In the genomic region with DNA sequence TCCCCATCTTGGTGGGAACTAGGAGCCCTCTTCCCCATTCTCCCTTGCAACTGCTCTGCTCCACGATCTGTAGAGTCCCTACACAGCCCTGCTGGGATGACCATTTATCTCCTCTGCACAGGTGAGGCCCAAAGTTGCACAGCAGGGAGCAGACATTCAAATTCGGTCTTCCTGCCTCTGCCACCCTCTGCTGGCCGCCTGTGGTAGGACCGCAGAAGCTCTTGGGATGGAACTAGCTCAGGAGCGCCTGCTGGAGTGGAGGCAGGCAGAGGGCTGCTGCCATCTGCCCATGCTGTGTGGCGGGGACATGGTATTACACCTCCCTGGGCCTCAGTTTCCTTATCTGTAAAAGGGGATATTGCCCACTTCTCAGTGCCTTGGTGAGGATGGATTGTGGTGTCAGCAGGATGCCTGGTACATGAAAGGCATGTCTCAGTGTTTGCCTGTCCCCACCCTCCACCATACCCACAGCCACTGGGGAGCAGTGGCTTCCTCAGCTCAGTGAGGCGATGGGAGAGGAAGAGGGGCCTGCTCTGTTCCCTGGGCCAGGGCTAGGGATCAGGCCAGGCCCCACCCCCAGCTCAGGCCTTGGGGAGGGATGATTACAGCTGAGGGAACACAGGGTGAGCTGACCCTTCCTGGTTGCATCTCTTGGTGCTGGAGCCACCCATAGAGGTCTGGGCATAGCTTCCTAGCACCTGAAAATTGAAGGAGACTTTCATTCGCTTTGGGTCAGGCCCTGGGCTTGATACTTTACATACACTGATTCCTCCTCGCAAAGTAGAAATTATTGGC, we compare ENCODE assay signal across 1 cellular context.
TF ChIP-seq lines count a peak whose summit lies in the region.

No MANE protein-coding gene starts in this region.

TF ChIP-seq in K562, 482 proteins besides CTCF, POLR2A, EP300 and RAD21 (continued from another document and continues in another):
- TF ChIP-seq E2F5 (CRISPR knock-in tag; IDR thresholded peaks at IDR 0.05) = no peak
- TF ChIP-seq, protein P1, sequence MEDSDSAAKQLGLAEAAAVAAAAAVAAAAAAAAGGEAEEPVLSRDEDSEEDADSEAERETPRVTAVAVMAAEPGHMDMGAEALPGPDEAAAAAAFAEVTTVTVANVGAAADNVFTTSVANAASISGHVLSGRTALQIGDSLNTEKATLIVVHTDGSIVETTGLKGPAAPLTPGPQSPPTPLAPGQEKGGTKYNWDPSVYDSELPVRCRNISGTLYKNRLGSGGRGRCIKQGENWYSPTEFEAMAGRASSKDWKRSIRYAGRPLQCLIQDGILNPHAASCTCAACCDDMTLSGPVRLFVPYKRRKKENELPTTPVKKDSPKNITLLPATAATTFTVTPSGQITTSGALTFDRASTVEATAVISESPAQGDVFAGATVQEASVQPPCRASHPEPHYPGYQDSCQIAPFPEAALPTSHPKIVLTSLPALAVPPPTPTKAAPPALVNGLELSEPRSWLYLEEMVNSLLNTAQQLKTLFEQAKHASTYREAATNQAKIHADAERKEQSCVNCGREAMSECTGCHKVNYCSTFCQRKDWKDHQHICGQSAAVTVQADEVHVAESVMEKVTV (CRISPR knock-in tag; IDR thresholded peaks at IDR 0.05) = peak; percentile 83
- TF ChIP-seq HDAC2 (IDR thresholded peaks at IDR 0.05) = no peak
- no peak for TF ChIP-seq BCL6 (CRISPR knock-in tag; IDR thresholded peaks at IDR 0.05)
- TF ChIP-seq ESRRA (IDR thresholded peaks at IDR 0.05; ENCODE audit: borderline replicate concordance, low read depth) = no peak
- no peak for TF ChIP-seq CBX5 (IDR thresholded peaks at IDR 0.05; ENCODE audit: borderline replicate concordance, low read depth)
- TF ChIP-seq SMARCA4 (IDR thresholded peaks at IDR 0.05) = no peak
- TF ChIP-seq CTBP1 (IDR thresholded peaks at IDR 0.05; ENCODE audit: borderline replicate concordance) = peak; percentile 85
- no peak for TF ChIP-seq TEAD1 (CRISPR knock-in tag; IDR thresholded peaks at IDR 0.05)
- no peak for TF ChIP-seq ASH1L (IDR thresholded peaks at IDR 0.05; ENCODE audit: borderline replicate concordance, low read depth, partially characterized antibody)
- TF ChIP-seq, protein P2, sequence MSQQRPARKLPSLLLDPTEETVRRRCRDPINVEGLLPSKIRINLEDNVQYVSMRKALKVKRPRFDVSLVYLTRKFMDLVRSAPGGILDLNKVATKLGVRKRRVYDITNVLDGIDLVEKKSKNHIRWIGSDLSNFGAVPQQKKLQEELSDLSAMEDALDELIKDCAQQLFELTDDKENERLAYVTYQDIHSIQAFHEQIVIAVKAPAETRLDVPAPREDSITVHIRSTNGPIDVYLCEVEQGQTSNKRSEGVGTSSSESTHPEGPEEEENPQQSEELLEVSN (IDR thresholded peaks at IDR 0.05; ENCODE audit: borderline replicate concordance in 1 of 2, extremely low read depth in 1 of 2, insufficient read depth in 1 of 2, insufficient read length in 1 of 2, low read depth in 1 of 2, low read length in 1 of 2, poor library complexity in 1 of 2, severe bottlenecking in 1 of 2) = no peak
- TF ChIP-seq, protein P3, sequence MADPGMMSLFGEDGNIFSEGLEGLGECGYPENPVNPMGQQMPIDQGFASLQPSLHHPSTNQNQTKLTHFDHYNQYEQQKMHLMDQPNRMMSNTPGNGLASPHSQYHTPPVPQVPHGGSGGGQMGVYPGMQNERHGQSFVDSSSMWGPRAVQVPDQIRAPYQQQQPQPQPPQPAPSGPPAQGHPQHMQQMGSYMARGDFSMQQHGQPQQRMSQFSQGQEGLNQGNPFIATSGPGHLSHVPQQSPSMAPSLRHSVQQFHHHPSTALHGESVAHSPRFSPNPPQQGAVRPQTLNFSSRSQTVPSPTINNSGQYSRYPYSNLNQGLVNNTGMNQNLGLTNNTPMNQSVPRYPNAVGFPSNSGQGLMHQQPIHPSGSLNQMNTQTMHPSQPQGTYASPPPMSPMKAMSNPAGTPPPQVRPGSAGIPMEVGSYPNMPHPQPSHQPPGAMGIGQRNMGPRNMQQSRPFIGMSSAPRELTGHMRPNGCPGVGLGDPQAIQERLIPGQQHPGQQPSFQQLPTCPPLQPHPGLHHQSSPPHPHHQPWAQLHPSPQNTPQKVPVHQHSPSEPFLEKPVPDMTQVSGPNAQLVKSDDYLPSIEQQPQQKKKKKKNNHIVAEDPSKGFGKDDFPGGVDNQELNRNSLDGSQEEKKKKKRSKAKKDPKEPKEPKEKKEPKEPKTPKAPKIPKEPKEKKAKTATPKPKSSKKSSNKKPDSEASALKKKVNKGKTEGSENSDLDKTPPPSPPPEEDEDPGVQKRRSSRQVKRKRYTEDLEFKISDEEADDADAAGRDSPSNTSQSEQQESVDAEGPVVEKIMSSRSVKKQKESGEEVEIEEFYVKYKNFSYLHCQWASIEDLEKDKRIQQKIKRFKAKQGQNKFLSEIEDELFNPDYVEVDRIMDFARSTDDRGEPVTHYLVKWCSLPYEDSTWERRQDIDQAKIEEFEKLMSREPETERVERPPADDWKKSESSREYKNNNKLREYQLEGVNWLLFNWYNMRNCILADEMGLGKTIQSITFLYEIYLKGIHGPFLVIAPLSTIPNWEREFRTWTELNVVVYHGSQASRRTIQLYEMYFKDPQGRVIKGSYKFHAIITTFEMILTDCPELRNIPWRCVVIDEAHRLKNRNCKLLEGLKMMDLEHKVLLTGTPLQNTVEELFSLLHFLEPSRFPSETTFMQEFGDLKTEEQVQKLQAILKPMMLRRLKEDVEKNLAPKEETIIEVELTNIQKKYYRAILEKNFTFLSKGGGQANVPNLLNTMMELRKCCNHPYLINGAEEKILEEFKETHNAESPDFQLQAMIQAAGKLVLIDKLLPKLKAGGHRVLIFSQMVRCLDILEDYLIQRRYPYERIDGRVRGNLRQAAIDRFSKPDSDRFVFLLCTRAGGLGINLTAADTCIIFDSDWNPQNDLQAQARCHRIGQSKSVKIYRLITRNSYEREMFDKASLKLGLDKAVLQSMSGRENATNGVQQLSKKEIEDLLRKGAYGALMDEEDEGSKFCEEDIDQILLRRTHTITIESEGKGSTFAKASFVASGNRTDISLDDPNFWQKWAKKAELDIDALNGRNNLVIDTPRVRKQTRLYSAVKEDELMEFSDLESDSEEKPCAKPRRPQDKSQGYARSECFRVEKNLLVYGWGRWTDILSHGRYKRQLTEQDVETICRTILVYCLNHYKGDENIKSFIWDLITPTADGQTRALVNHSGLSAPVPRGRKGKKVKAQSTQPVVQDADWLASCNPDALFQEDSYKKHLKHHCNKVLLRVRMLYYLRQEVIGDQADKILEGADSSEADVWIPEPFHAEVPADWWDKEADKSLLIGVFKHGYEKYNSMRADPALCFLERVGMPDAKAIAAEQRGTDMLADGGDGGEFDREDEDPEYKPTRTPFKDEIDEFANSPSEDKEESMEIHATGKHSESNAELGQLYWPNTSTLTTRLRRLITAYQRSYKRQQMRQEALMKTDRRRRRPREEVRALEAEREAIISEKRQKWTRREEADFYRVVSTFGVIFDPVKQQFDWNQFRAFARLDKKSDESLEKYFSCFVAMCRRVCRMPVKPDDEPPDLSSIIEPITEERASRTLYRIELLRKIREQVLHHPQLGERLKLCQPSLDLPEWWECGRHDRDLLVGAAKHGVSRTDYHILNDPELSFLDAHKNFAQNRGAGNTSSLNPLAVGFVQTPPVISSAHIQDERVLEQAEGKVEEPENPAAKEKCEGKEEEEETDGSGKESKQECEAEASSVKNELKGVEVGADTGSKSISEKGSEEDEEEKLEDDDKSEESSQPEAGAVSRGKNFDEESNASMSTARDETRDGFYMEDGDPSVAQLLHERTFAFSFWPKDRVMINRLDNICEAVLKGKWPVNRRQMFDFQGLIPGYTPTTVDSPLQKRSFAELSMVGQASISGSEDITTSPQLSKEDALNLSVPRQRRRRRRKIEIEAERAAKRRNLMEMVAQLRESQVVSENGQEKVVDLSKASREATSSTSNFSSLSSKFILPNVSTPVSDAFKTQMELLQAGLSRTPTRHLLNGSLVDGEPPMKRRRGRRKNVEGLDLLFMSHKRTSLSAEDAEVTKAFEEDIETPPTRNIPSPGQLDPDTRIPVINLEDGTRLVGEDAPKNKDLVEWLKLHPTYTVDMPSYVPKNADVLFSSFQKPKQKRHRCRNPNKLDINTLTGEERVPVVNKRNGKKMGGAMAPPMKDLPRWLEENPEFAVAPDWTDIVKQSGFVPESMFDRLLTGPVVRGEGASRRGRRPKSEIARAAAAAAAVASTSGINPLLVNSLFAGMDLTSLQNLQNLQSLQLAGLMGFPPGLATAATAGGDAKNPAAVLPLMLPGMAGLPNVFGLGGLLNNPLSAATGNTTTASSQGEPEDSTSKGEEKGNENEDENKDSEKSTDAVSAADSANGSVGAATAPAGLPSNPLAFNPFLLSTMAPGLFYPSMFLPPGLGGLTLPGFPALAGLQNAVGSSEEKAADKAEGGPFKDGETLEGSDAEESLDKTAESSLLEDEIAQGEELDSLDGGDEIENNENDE (IDR thresholded peaks at IDR 0.05; ENCODE audit: low read depth, low read length) = no peak
- no peak for TF ChIP-seq U2AF2 (optimal IDR thresholded peaks at IDR 0.05; ENCODE audit: low read depth, low read length)
- TF ChIP-seq ZNF778 (CRISPR knock-in tag; IDR thresholded peaks at IDR 0.05) = no peak
- TF ChIP-seq, protein P4, sequence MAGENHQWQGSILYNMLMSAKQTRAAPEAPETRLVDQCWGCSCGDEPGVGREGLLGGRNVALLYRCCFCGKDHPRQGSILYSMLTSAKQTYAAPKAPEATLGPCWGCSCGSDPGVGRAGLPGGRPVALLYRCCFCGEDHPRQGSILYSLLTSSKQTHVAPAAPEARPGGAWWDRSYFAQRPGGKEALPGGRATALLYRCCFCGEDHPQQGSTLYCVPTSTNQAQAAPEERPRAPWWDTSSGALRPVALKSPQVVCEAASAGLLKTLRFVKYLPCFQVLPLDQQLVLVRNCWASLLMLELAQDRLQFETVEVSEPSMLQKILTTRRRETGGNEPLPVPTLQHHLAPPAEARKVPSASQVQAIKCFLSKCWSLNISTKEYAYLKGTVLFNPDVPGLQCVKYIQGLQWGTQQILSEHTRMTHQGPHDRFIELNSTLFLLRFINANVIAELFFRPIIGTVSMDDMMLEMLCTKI (IDR thresholded peaks at IDR 0.05; ENCODE audit: partially characterized antibody) = no peak
- TF ChIP-seq ZSCAN32 (CRISPR knock-in tag; IDR thresholded peaks at IDR 0.05) = no peak
- peak; percentile 79 for TF ChIP-seq ZFP36 (IDR thresholded peaks at IDR 0.05; ENCODE audit: low read depth, low read length, partially characterized antibody)
- peak in 1 of 2 experiments; percentile 87; a peak in 1 of 4 replicates for TF ChIP-seq SRF (CRISPR knock-in tag; IDR thresholded peaks at IDR 0.05)
- TF ChIP-seq CCNT2 (IDR thresholded peaks at IDR 0.05; ENCODE audit: borderline replicate concordance, extremely low read depth, insufficient read length, low read depth, low read length) = no peak
- no peak for TF ChIP-seq NR3C1 (CRISPR knock-in tag; IDR thresholded peaks at IDR 0.05)
- 0 out of 2 replicates have a peak, but pooled peaks have one; percentile 3 for TF ChIP-seq MAFK (IDR thresholded peaks at IDR 0.05; ENCODE audit: low read length)
- TF ChIP-seq MECOM (CRISPR knock-in tag; IDR thresholded peaks at IDR 0.05) = peak; percentile 51; the same call in 1 of the 2 replicates
- no peak for TF ChIP-seq CREB5 (CRISPR knock-in tag; IDR thresholded peaks at IDR 0.05)
- no peak for TF ChIP-seq ZNF316 (IDR thresholded peaks at IDR 0.05)
- TF ChIP-seq SMARCB1 (IDR thresholded peaks at IDR 0.05; ENCODE audit: insufficient read length, low read depth) = no peak
- 0 out of 2 replicates have a peak, but pooled peaks have one; percentile 31 for TF ChIP-seq ARID2 (IDR thresholded peaks at IDR 0.05)
- no peak for TF ChIP-seq ZNF395 (CRISPR knock-in tag; IDR thresholded peaks at IDR 0.05)
- no peak for TF ChIP-seq BRD9 (IDR thresholded peaks at IDR 0.05; ENCODE audit: low read depth, partially characterized antibody)
- 0 out of 2 replicates have a peak, but pooled peaks have one; percentile 40 for TF ChIP-seq ZKSCAN1 (IDR thresholded peaks at IDR 0.05; ENCODE audit: low read depth, low read length)
- peak; percentile 94 for TF ChIP-seq SMC3 (conservative IDR thresholded peaks at IDR 0.05; ENCODE audit: insufficient read depth, low read depth, low read length)
- no peak for TF ChIP-seq ZNF277 (CRISPR knock-in tag; IDR thresholded peaks at IDR 0.05; ENCODE audit: borderline replicate concordance)
- TF ChIP-seq ZNF785 (CRISPR knock-in tag; IDR thresholded peaks at IDR 0.05) = no peak
- peak in 1 of 2 experiments; percentile 66; a peak in 2 of 4 replicates for TF ChIP-seq MAZ (CRISPR knock-in tag; conservative IDR thresholded peaks at IDR 0.05 in 1 of 2, IDR thresholded peaks at IDR 0.05 in 1 of 2)
- TF ChIP-seq CBFA2T3 (IDR thresholded peaks at IDR 0.05) = peak; percentile 41
